22 cellular contexts compared by ENCODE assay signal in genomic region chr9:135332516-135332915, GRCh38.
"Had no signal": no experiment of that assay in that cellular context is flagged by ENCODE, and none has a peak within 500 bp of the region (broad histone marks: within the 10 kb centered on the region; RNA-seq: fewer than 3 reads in every experiment).

No MANE protein-coding gene starts in this region.

- H3K36me3 ChIP-seq: esophagus squamous epithelium, gastroesophageal sphincter, left ventricle myocardium inferior, lower lobe of right lung, neural progenitor cell, pancreas, stomach, vagina had no signal

- DNase-seq: effector memory CD8-positive, alpha-beta T cell; esophagus squamous epithelium; foreskin fibroblast; immature natural killer cell; left ventricle myocardium inferior; lower lobe of right lung; nucleus accumbens; pancreas; right cardiac atrium; small intestine; stimulated activated CD4-positive, alpha-beta T cell treated with anti-CD3 and anti-CD28 coated beads, Interleukin-12 subunit alpha, Interleukin-12 subunit beta, amount 100 ng/mL, for 4 hours; stimulated activated naive CD4-positive, alpha-beta T cell; stomach; substantia nigra; trophoblast cell had no signal

- H3K4me1 Mint-ChIP-seq: immature natural killer cell, memory B cell had no signal

- H3K4me3 ChIP-seq: esophagus squamous epithelium, gastroesophageal sphincter, left ventricle myocardium inferior, lower lobe of right lung, neural progenitor cell, pancreas, stomach, vagina had no signal

- H3K27me3 ChIP-seq: neural progenitor cell, pancreas, vagina had no signal

- H3K4me1 ChIP-seq: esophagus squamous epithelium, gastroesophageal sphincter, left ventricle myocardium inferior, lower lobe of right lung, neural progenitor cell, pancreas, stomach, vagina had no signal

- H3K27ac ChIP-seq: esophagus squamous epithelium, gastroesophageal sphincter, left ventricle myocardium inferior, lower lobe of right lung, neural progenitor cell, pancreas, stomach, vagina had no signal

- H3K36me3 Mint-ChIP-seq: immature natural killer cell; memory B cell; mesothelial cell of epicardium; natural killer cell treated with Interleukin-12 subunit alpha and Interleukin-12 subunit beta and Interleukin-15 and Interleukin-18, amount 100 ng/mL, for 72 hours; neural progenitor cell had no signal

- ATAC-seq: effector memory CD8-positive, alpha-beta T cell; gastroesophageal sphincter; lower lobe of right lung; natural killer cell treated with Interleukin-12 subunit alpha and Interleukin-12 subunit beta and Interleukin-15 and Interleukin-18, amount 100 ng/mL, for 72 hours; pancreas; right cardiac atrium had no signal

- H3K9ac ChIP-seq: neural progenitor cell had no signal

- H3K9me3 ChIP-seq: esophagus squamous epithelium, lower lobe of right lung, pancreas, vagina had no signal

- H3K27ac Mint-ChIP-seq: effector memory CD8-positive, alpha-beta T cell; immature natural killer cell; memory B cell; mesothelial cell of epicardium; natural killer cell treated with Interleukin-12 subunit alpha and Interleukin-12 subunit beta and Interleukin-15 and Interleukin-18, amount 100 ng/mL, for 72 hours; neural progenitor cell; progenitor cell of endocrine pancreas had no signal

- H3K9me3 Mint-ChIP-seq: effector memory CD8-positive, alpha-beta T cell; natural killer cell treated with Interleukin-12 subunit alpha and Interleukin-12 subunit beta and Interleukin-15 and Interleukin-18, amount 100 ng/mL, for 72 hours had no signal

- H3K4me3 Mint-ChIP-seq: effector memory CD8-positive, alpha-beta T cell; immature natural killer cell; memory B cell; mesothelial cell of epicardium; natural killer cell treated with Interleukin-12 subunit alpha and Interleukin-12 subunit beta and Interleukin-15 and Interleukin-18, amount 100 ng/mL, for 72 hours; neural progenitor cell had no signal
